13 cellular contexts compared by ENCODE assay signal in the genomic region with DNA sequence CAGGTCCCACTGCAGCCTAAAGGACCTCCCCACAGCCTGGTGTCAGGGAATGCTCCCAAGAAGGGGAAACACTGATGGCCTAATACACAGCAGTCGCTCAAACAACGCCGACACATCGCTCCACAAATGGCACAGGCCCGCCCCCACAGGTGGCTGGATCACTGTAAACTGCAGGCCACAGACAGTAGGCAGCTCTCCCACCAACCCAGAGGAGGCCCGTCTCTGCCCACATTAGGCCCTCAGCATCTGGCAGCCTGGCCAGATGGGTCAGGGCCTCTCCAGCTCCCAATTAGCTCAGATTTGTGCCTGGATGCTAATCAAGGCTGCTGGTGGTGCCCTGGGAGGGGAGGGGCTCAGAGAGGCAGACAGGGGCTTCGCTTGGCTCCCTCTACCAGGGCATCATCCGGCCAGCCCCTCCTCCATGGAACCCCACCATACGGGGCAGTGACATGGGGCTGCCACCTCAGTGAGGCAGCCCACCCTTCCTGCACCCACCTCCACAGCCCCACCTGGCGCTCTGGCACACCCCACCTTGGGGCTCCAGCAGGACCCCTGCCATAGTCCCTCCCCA. TPM values are rescaled to one million over a fixed set of nuclear protein-coding genes. Genes with fewer than 3 reads are reported as not detected.
DNase-seq lines count a peak whose midpoint lies in the region; ATAC-seq and TF ChIP-seq lines count a peak whose summit lies in the region.
"Had no signal": no experiment of that assay in that cellular context is flagged by ENCODE, and none has a peak within 500 bp of the region (broad histone marks: within the 10 kb centered on the region; RNA-seq: fewer than 3 reads in every experiment).

No MANE protein-coding gene starts in this region.

- H3K4me3 ChIP-seq in right lobe of liver (no peak overlapping the region), transverse colon (no peak overlapping the region)

- no peaks in the 10 kb centered on the region for H3K4me1 Mint-ChIP-seq in activated CD4-positive, alpha-beta memory T cell treated with anti-CD3 and anti-CD28 coated beads for 36 hours (ENCODE audit: low read depth)
- H3K4me1 Mint-ChIP-seq in activated CD4-positive, alpha-beta memory T cell treated with anti-CD3 and anti-CD28 coated beads, Interleukin-2, amount 10 ng/mL, durations not matched to agents 7 days and 5 days: no peaks in the 10 kb centered on the region

- H3K27me3 Mint-ChIP-seq in activated CD4-positive, alpha-beta memory T cell treated with anti-CD3 and anti-CD28 coated beads for 36 hours: no peaks in the 10 kb centered on the region
- no peaks in the 10 kb centered on the region for H3K27me3 Mint-ChIP-seq in activated CD4-positive, alpha-beta memory T cell treated with anti-CD3 and anti-CD28 coated beads, Interleukin-2, amount 10 ng/mL, durations not matched to agents 7 days and 5 days
- H3K27me3 Mint-ChIP-seq: activated CD8-positive, alpha-beta T cell treated with anti-CD3 and anti-CD28 coated beads for 36 hours had no signal

- H3K9me3 ChIP-seq in right lobe of liver (no peaks in the 10 kb centered on the region), transverse colon (no peaks in the 10 kb centered on the region)

- H3K4me1 ChIP-seq in right lobe of liver (no peaks in the 10 kb centered on the region), transverse colon (no peaks in the 10 kb centered on the region)

- DNase-seq in activated CD4-positive, alpha-beta memory T cell treated with anti-CD3 and anti-CD28 coated beads for 36 hours: peak; percentile 8
- no peak for DNase-seq in activated CD4-positive, alpha-beta memory T cell treated with anti-CD3 and anti-CD28 coated beads, Interleukin-2, amount 10 ng/mL, durations not matched to agents 7 days and 5 days
- peak; percentile 12 to 39 (median 36) for DNase-seq in right lobe of liver
- DNase-seq in transverse colon: peak; percentile 3
- DNase-seq in GM13976 (ENCODE audit: low spot score): no peak
- DNase-seq: ACHN; activated CD8-positive, alpha-beta T cell treated with anti-CD3 and anti-CD28 coated beads for 36 hours; NCI-H2107 had no signal

- no CpG with 5 or more reads among the region's 10 CpGs for WGBS in right lobe of liver (ENCODE audit: insufficient coverage, low coverage, low lambda C conversion rate, missing lambda C conversion rate)
- WGBS in transverse colon (ENCODE audit: low coverage in 1 of 2), 2 donors: 82 to 90% methylated on average over 2 to 9 of the region's 10 CpGs

- no peak for TF ChIP-seq CTCF in right lobe of liver (IDR thresholded peaks at IDR 0.05)
- no peak for TF ChIP-seq CTCF in transverse colon (IDR thresholded peaks at IDR 0.05)
- TF ChIP-seq CTCF in GM13976 (IDR thresholded peaks at IDR 0.05; ENCODE audit: borderline replicate concordance, control extremely low read depth, extremely low read depth, insufficient read depth, missing control alignments): no peak

- ATAC-seq in right lobe of liver: no peak
- ATAC-seq in HG03175 (IDR thresholded peaks at IDR 0.05; ENCODE audit: unreplicated experiment): no peak
- ATAC-seq in GM19463 (IDR thresholded peaks at IDR 0.05; ENCODE audit: unreplicated experiment): no peak
- ATAC-seq: activated CD8-positive, alpha-beta T cell treated with anti-CD3 and anti-CD28 coated beads for 36 hours had no signal

- H3K27ac Mint-ChIP-seq in activated CD4-positive, alpha-beta memory T cell treated with anti-CD3 and anti-CD28 coated beads for 36 hours: no peak overlapping the region
- no peak overlapping the region for H3K27ac Mint-ChIP-seq in activated CD4-positive, alpha-beta memory T cell treated with anti-CD3 and anti-CD28 coated beads, Interleukin-2, amount 10 ng/mL, durations not matched to agents 7 days and 5 days
- H3K27ac Mint-ChIP-seq: activated CD8-positive, alpha-beta T cell treated with anti-CD3 and anti-CD28 coated beads for 36 hours had no signal

- no peaks in the 10 kb centered on the region for H3K36me3 Mint-ChIP-seq in activated CD4-positive, alpha-beta memory T cell treated with anti-CD3 and anti-CD28 coated beads for 36 hours
- no peaks in the 10 kb centered on the region for H3K36me3 Mint-ChIP-seq in activated CD4-positive, alpha-beta memory T cell treated with anti-CD3 and anti-CD28 coated beads, Interleukin-2, amount 10 ng/mL, durations not matched to agents 7 days and 5 days (ENCODE audit: low read depth)

- no peak for TF ChIP-seq POLR2A in right lobe of liver (IDR thresholded peaks at IDR 0.05)
- TF ChIP-seq POLR2A in transverse colon (IDR thresholded peaks at IDR 0.05): no peak

- in situ Hi-C loops in transverse colon (cut with MboI; ENCODE audit: low pct_ligation_motif_present in 1 of 4, low pct_unique_long_range_greater_than_20kb in 1 of 4, low sequenced_read_pairs in 3 of 4) (no loop called here), GM13976 (cut with MboI; ENCODE audit: low sequenced_read_pairs, unreplicated experiment) (no loop called here)

- POLR2A ChIA-PET in activated CD4-positive, alpha-beta memory T cell treated with anti-CD3 and anti-CD28 coated beads for 36 hours (lab: Charles Lee): no interaction called here
- POLR2A ChIA-PET in activated CD4-positive, alpha-beta memory T cell treated with anti-CD3 and anti-CD28 coated beads, Interleukin-2, amount 10 ng/mL, durations not matched to agents 7 days and 5 days (lab: Charles Lee): no interaction called here

- no peaks in the 10 kb centered on the region for H3K36me3 ChIP-seq in right lobe of liver
- no peaks in the 10 kb centered on the region for H3K36me3 ChIP-seq in transverse colon

- H3K27me3 ChIP-seq in right lobe of liver (no peaks in the 10 kb centered on the region), transverse colon (no peaks in the 10 kb centered on the region)

- H3K27ac ChIP-seq in angular gyrus (ENCODE audit: low read depth, low read length): peak overlapping the region; percentile 45
- H3K27ac ChIP-seq in right lobe of liver: no peak overlapping the region
- no peak overlapping the region for H3K27ac ChIP-seq in transverse colon

- no peak for TF ChIP-seq EP300 in transverse colon (IDR thresholded peaks at IDR 0.05; ENCODE audit: low read depth)

- H3K4me3 Mint-ChIP-seq in activated CD4-positive, alpha-beta memory T cell treated with anti-CD3 and anti-CD28 coated beads for 36 hours: no peak overlapping the region
- H3K4me3 Mint-ChIP-seq in activated CD4-positive, alpha-beta memory T cell treated with anti-CD3 and anti-CD28 coated beads, Interleukin-2, amount 10 ng/mL, durations not matched to agents 7 days and 5 days: no peak overlapping the region
- H3K4me3 Mint-ChIP-seq: activated CD8-positive, alpha-beta T cell treated with anti-CD3 and anti-CD28 coated beads for 36 hours; neural crest cell had no signal

- no peaks in the 10 kb centered on the region for H3K9me3 Mint-ChIP-seq in activated CD4-positive, alpha-beta memory T cell treated with anti-CD3 and anti-CD28 coated beads for 36 hours
- no peaks in the 10 kb centered on the region for H3K9me3 Mint-ChIP-seq in activated CD4-positive, alpha-beta memory T cell treated with anti-CD3 and anti-CD28 coated beads, Interleukin-2, amount 10 ng/mL, durations not matched to agents 7 days and 5 days
- H3K9me3 Mint-ChIP-seq: activated CD8-positive, alpha-beta T cell treated with anti-CD3 and anti-CD28 coated beads for 36 hours; neural crest cell had no signal

- CTCF ChIA-PET in activated CD4-positive, alpha-beta memory T cell treated with anti-CD3 and anti-CD28 coated beads for 36 hours (lab: Charles Lee): no interaction called here
- CTCF ChIA-PET in activated CD4-positive, alpha-beta memory T cell treated with anti-CD3 and anti-CD28 coated beads, Interleukin-2, amount 10 ng/mL, durations not matched to agents 7 days and 5 days (lab: Charles Lee): no interaction called here

- intact Hi-C loops in activated CD4-positive, alpha-beta memory T cell treated with anti-CD3 and anti-CD28 coated beads for 36 hours (cut with micrococcal nuclease): no loop called here
- intact Hi-C loops in right lobe of liver (cut with DNase I): no loop called here
- intact Hi-C loops in transverse colon (cut with DNase I; ENCODE audit: low total_unique reads): no loop called here

RNA-seq across cellular contexts. Expression of a gene that starts 42.7 kb away (rescaled TPM):
- total RNA-seq in activated CD4-positive, alpha-beta memory T cell treated with anti-CD3 and anti-CD28 coated beads for 36 hours: under 1 TPM; 0.46 to 0.76 TPM
- under 1 TPM in 1 of 2 experiments, not detected in 1; 0.10 TPM for total RNA-seq in activated CD4-positive, alpha-beta memory T cell treated with anti-CD3 and anti-CD28 coated beads, Interleukin-2, amount 10 ng/mL, durations not matched to agents 7 days and 5 days
- total RNA-seq in right lobe of liver (1 to 10 TPM; 2.1 to 5.1 (median 3.3) TPM), transverse colon (1 to 10 TPM in 1 of 4 donors, under 1 TPM in 2, not detected in 1; 0.16 to 2.8 (median 0.27) TPM)
- total RNA-seq: T-helper 1 cell treated with Interleukin-12 subunit alpha and Interleukin-12 subunit beta and Interleukin-4 antibody, amounts not matched to agents 30 ng/mL and 1 ng/mL, for 36 hours had no signal

Comparison
In these comparisons a context has a peak if more than half of its experiments do, and no peak if none do; other contexts are left out.
1. DNase-seq: peak in activated CD4-positive, alpha-beta memory T cell treated with anti-CD3 and anti-CD28 coated beads for 36 hours (single experiment), right lobe of liver (3 of 3) and transverse colon (single experiment); none in activated CD4-positive, alpha-beta memory T cell treated with anti-CD3 and anti-CD28 coated beads, Interleukin-2, amount 10 ng/mL, durations not matched to agents 7 days and 5 days (single experiment) and GM13976 (single experiment).